Comparison of ENCODE assay signal across 22 cellular contexts in genomic region chr12:123319273-123319672, GRCh38.
"Had no signal": no experiment of that assay in that cellular context is flagged by ENCODE, and none has a peak within 500 bp of the region (broad histone marks: within the 10 kb centered on the region; RNA-seq: fewer than 3 reads in every experiment).

No MANE protein-coding gene starts in this region.

- H2AFZ ChIP-seq: hepatocyte had no signal

- H3K4me3 ChIP-seq: coronary artery, dorsolateral prefrontal cortex, esophagus muscularis mucosa, gastroesophageal sphincter, heart left ventricle, hepatocyte, left lung, lower lobe of right lung had no signal

- H3K27me3 ChIP-seq: dorsolateral prefrontal cortex, esophagus muscularis mucosa, foreskin keratinocyte, gastroesophageal sphincter, heart left ventricle, hepatocyte, left lung had no signal

- H3K4me1 ChIP-seq: esophagus muscularis mucosa, foreskin keratinocyte, gastroesophageal sphincter, heart left ventricle, left lung, lower lobe of right lung had no signal

- H3K9me3 ChIP-seq: esophagus muscularis mucosa, gastroesophageal sphincter, heart left ventricle, left lung, lower lobe of right lung had no signal

- H3K79me2 ChIP-seq: hepatocyte had no signal

- H3K27ac ChIP-seq: coronary artery, dorsolateral prefrontal cortex, esophagus muscularis mucosa, foreskin keratinocyte, gastroesophageal sphincter, heart left ventricle, hepatocyte, left lung, lower lobe of right lung had no signal

- H3K9me3 Mint-ChIP-seq: immature natural killer cell had no signal

- ATAC-seq: foreskin keratinocyte, gastroesophageal sphincter, heart left ventricle, left cardiac atrium, left lung, left ventricle myocardium superior, lower lobe of right lung had no signal

- FAIRE-seq: colon, endothelial cell of umbilical vein, frontal cortex, keratinocyte had no signal

- H3K4me1 Mint-ChIP-seq: immature natural killer cell had no signal

- H3K4me2 ChIP-seq: hepatocyte had no signal

- H3K4me3 Mint-ChIP-seq: immature natural killer cell had no signal

- DNase-seq: dermis blood vessel endothelial cell; dorsolateral prefrontal cortex; effector CD4-positive, alpha-beta T cell; effector memory CD4-positive, alpha-beta T cell; foreskin keratinocyte; heart left ventricle; hypothalamus; immature natural killer cell; left cardiac atrium; left lung; left ventricle myocardium superior; lower lobe of right lung; mesenchymal stem cell; midbrain had no signal
